13 cellular contexts compared by ENCODE assay signal in genomic region chr2:10514743-10515142, GRCh38.
DNase-seq lines count a peak whose midpoint lies in the region; ATAC-seq, FAIRE-seq and TF ChIP-seq lines count a peak whose summit lies in the region.
"Had no signal": no experiment of that assay in that cellular context is flagged by ENCODE, and none has a peak within 500 bp of the region (broad histone marks: within the 10 kb centered on the region; RNA-seq: fewer than 3 reads in every experiment).

No MANE protein-coding gene starts in this region.

- H3K18ac ChIP-seq in trophoblast cell (ENCODE audit: low read length) = no peak overlapping the region

- TF ChIP-seq EP300 in A549 (IDR thresholded peaks at IDR 0.05) = peak; percentile 61 to 68; a peak in 2 of 5 replicates

- H3K4ac ChIP-seq in trophoblast cell (ENCODE audit: low read depth, low read length) = no peak overlapping the region

- H2AFZ ChIP-seq in trophoblast cell (ENCODE audit: insufficient read depth, low read length, poor library complexity) = no peak overlapping the region

- DNase-seq in A549 (ENCODE audit: low read depth in 1 of 2, low spot score in 1 of 2) = peak; percentile 73 to 82
- peak; percentile 54 for DNase-seq in HFF-Myc (ENCODE audit: extremely low read depth, low read depth)
- peak; percentile 95 for DNase-seq in RWPE1 (ENCODE audit: low spot score)
- DNase-seq in fibroblast of villous mesenchyme (ENCODE audit: low read depth) = peak; percentile 60
- DNase-seq in stimulated activated naive CD8-positive, alpha-beta T cell treated with anti-CD3 and anti-CD28 coated beads, Interleukin-15, Interleukin-2, amounts not matched to agents 100 U/mL and 50 U/mL, for 24 hours = no peak
- DNase-seq in trophoblast cell = no peak
- DNase-seq in left ventricle myocardium inferior = no peak
- DNase-seq: activated CD4-positive, alpha-beta T cell treated with anti-CD3 and anti-CD28 coated beads for 48 hours; NCI-H1105; pancreas had no signal

- no peaks in the 10 kb centered on the region for H3K79me2 ChIP-seq in trophoblast cell (ENCODE audit: control insufficient read depth, insufficient read depth, low read length, poor library complexity)

- POLR2A ChIA-PET in A549 (lab: Yijun Ruan, JAX) (interaction anchor here (1.3 kb wide), 2 partner anchors 16 to 21 kb away, joined by 4 to 6 read pairs; no protein-coding TSS in a partner anchor), RWPE1 (lab: Yijun Ruan, JAX; ENCODE audit: low non-redundant PET) (interaction anchor here (0.6 kb wide), 1 partner anchor 8 kb away, joined by 4 read pairs; no protein-coding TSS in a partner anchor)

- WGBS in A549 (ENCODE audit: missing lambda C conversion rate) = 9% methylated on average over 10 of the region's 10 CpGs
- WGBS in trophoblast cell (ENCODE audit: extremely low coverage, insufficient coverage, insufficient read length) = no CpG with 5 or more reads among the region's 10 CpGs

- H4K12ac ChIP-seq in trophoblast cell (ENCODE audit: low read depth, low read length) = no peak overlapping the region

- H2BK120ac ChIP-seq in trophoblast cell (ENCODE audit: insufficient read depth, low read length, poor library complexity) = no peak overlapping the region

- CTCF ChIA-PET in A549 (lab: Yijun Ruan, JAX) = interaction anchor here (2.0 to 2.3 kb wide), 2 partner anchors 11 to 21 kb away, joined by 4 to 8 read pairs; no protein-coding TSS in a partner anchor
- CTCF ChIA-PET in RWPE1 (lab: Yijun Ruan, JAX) = interaction anchor here (0.6 kb wide), 2 partner anchors 49 to 765 kb away, joined by 3 read pairs; no protein-coding TSS in a partner anchor

- no peak overlapping the region for H3K14ac ChIP-seq in trophoblast cell (ENCODE audit: low read length)

- intact Hi-C loops in left ventricle myocardium inferior (cut with micrococcal nuclease) = no loop called here

- H3K4me2 ChIP-seq in A549 (peak overlapping the region; percentile 44), trophoblast cell (ENCODE audit: low read length) (no peak overlapping the region)
- H3K4me2 ChIP-seq: BLaER1 treated with 17β-estradiol and CSF1 and Interleukin-3, amounts not matched to agents 10 nM and 100 nM had no signal

- H3K27ac ChIP-seq in A549 (peak overlapping the region in 1 of 2 experiments; percentile 68; a peak in 4 of 6 replicates), RWPE1 (peak overlapping the region; percentile 85), trophoblast cell (ENCODE audit: low read depth, low read length) (no peak overlapping the region), left ventricle myocardium inferior (replicated peaks) (no peak overlapping the region)
- H3K27ac ChIP-seq: BLaER1 treated with 17β-estradiol and CSF1 and Interleukin-3, amounts not matched to agents 10 nM and 100 nM; pancreas; Peyer's patch had no signal

- ATAC-seq in A549 = peak; percentile 91 to 93
- no peak for ATAC-seq in stimulated activated naive CD8-positive, alpha-beta T cell treated with anti-CD3 and anti-CD28 coated beads, Interleukin-15, Interleukin-2, amounts not matched to agents 100 U/mL and 50 U/mL, for 24 hours
- ATAC-seq in GM18858 (IDR thresholded peaks at IDR 0.05; ENCODE audit: unreplicated experiment) = no peak
- ATAC-seq: pancreas had no signal

- no peak overlapping the region for H2AK5ac ChIP-seq in trophoblast cell (ENCODE audit: low read length)

- TF ChIP-seq CTCF in A549 (IDR thresholded peaks at IDR 0.05) = no peak
- no peak for TF ChIP-seq CTCF in HFF-Myc (IDR thresholded peaks at IDR 0.05; ENCODE audit: low read depth, low read length, missing control alignments)
- no peak for TF ChIP-seq CTCF in RWPE1 (conservative IDR thresholded peaks at IDR 0.05; ENCODE audit: low read depth)
- no peak for TF ChIP-seq CTCF in fibroblast of villous mesenchyme (IDR thresholded peaks at IDR 0.05; ENCODE audit: insufficient read depth, low read depth, low read length)
- no peak for TF ChIP-seq CTCF in left ventricle myocardium inferior (IDR thresholded peaks at IDR 0.05; ENCODE audit: borderline replicate concordance)

- H3K4me1 ChIP-seq in A549 (peaks cover 8% of the 10 kb centered on the region), trophoblast cell (ENCODE audit: control insufficient read depth in 1 of 2, insufficient read depth in 2 of 2, low read length in 2 of 2) (no peaks in the 10 kb centered on the region), left ventricle myocardium inferior (peaks cover 5% of the 10 kb centered on the region)
- H3K4me1 ChIP-seq: BLaER1 treated with 17β-estradiol and CSF1 and Interleukin-3, amounts not matched to agents 10 nM and 100 nM; pancreas; Peyer's patch had no signal

- H3K23ac ChIP-seq in trophoblast cell (ENCODE audit: low read length) = no peak overlapping the region

- H4K8ac ChIP-seq in trophoblast cell (ENCODE audit: low read depth, low read length) = no peak overlapping the region

- TF ChIP-seq POLR2A in A549 (IDR thresholded peaks at IDR 0.05; ENCODE audit: low read length) = no peak

- H3K79me1 ChIP-seq in trophoblast cell (ENCODE audit: low read length) = no peaks in the 10 kb centered on the region

- H3K9me3 ChIP-seq in A549 (peaks cover 31% of the 10 kb centered on the region), trophoblast cell (ENCODE audit: insufficient read depth, low read depth, low read length) (peaks cover 12% of the 10 kb centered on the region), left ventricle myocardium inferior (replicated peaks) (peaks cover 40% of the 10 kb centered on the region)
- H3K9me3 ChIP-seq: pancreas had no signal

- no peak overlapping the region for H4K91ac ChIP-seq in trophoblast cell (ENCODE audit: low read depth, low read length)

- H2BK12ac ChIP-seq in trophoblast cell (ENCODE audit: low read length) = no peak overlapping the region

- no peak for FAIRE-seq in A549 (lab: Jason Lieb, UNC)
- FAIRE-seq: pancreas had no signal

- no peak for TF ChIP-seq RAD21 in A549 (conservative IDR thresholded peaks at IDR 0.05 in 1 of 2, IDR thresholded peaks at IDR 0.05 in 1 of 2)

- H3K9ac ChIP-seq in trophoblast cell (ENCODE audit: low read length) = no peak overlapping the region
- H3K9ac ChIP-seq: BLaER1 treated with 17β-estradiol and CSF1 and Interleukin-3, amounts not matched to agents 10 nM and 100 nM had no signal

- no peak overlapping the region for H2BK5ac ChIP-seq in trophoblast cell (ENCODE audit: low read depth, low read length, poor library complexity)

- no peaks in the 10 kb centered on the region for H3K27me3 ChIP-seq in trophoblast cell (ENCODE audit: insufficient read depth, low read length)
- H3K27me3 ChIP-seq in left ventricle myocardium inferior (ENCODE audit: low read depth) = no peaks in the 10 kb centered on the region
- H3K27me3 ChIP-seq: BLaER1 treated with 17β-estradiol and CSF1 and Interleukin-3, amounts not matched to agents 10 nM and 100 nM; pancreas; Peyer's patch had no signal

- H3K4me3 ChIP-seq in A549 (no peak overlapping the region), HFF-Myc (replicated peaks; ENCODE audit: low read depth, low read length) (no peak overlapping the region), fibroblast of villous mesenchyme (ENCODE audit: low read depth, low read length) (no peak overlapping the region), trophoblast cell (ENCODE audit: low read depth, low read length) (no peak overlapping the region), left ventricle myocardium inferior (no peak overlapping the region)
- H3K4me3 ChIP-seq: BLaER1 treated with 17β-estradiol and CSF1 and Interleukin-3, amounts not matched to agents 10 nM and 100 nM; pancreas; Peyer's patch had no signal

- H3K36me3 ChIP-seq in trophoblast cell (ENCODE audit: control insufficient read depth in 1 of 2, insufficient read depth in 2 of 2, low read length in 2 of 2) (no peaks in the 10 kb centered on the region), left ventricle myocardium inferior (no peaks in the 10 kb centered on the region)
- H3K36me3 ChIP-seq: pancreas, Peyer's patch had no signal

TF ChIP-seq in A549, 52 proteins besides CTCF, POLR2A, EP300 and RAD21 (continues in another document):
- TF ChIP-seq JUNB (IDR thresholded peaks at IDR 0.05) (peak; percentile 98), NPAS2 (CRISPR knock-in tag; IDR thresholded peaks at IDR 0.05; ENCODE audit: borderline replicate concordance) (no peak), TFCP2L1 (CRISPR knock-in tag; IDR thresholded peaks at IDR 0.05) (no peak), KDM5A (IDR thresholded peaks at IDR 0.05) (no peak), SMC3 (IDR thresholded peaks at IDR 0.05) (no peak), RARB (CRISPR knock-in tag; IDR thresholded peaks at IDR 0.05) (no peak), ZC3H11A (IDR thresholded peaks at IDR 0.05) (no peak), MAX (IDR thresholded peaks at IDR 0.05) (peak; percentile 30; the same call in 1 of the 2 replicates), KDM1A (IDR thresholded peaks at IDR 0.05; ENCODE audit: low read depth) (no peak), CBX2 (IDR thresholded peaks at IDR 0.05; ENCODE audit: borderline replicate concordance, low read depth) (no peak), USF2 (IDR thresholded peaks at IDR 0.05) (no peak), PBX3 (IDR thresholded peaks at IDR 0.05) (no peak), GATA3 (IDR thresholded peaks at IDR 0.05; ENCODE audit: borderline replicate concordance) (peak; percentile 62; the same call in 1 of the 2 replicates), FOSL2 (IDR thresholded peaks at IDR 0.05) (peak; percentile 98), FOSL2 (CRISPR knock-in tag; IDR thresholded peaks at IDR 0.05) (peak; percentile 95), RCOR1 (IDR thresholded peaks at IDR 0.05; ENCODE audit: low read depth, low read length) (no peak), ESRRA (IDR thresholded peaks at IDR 0.05; ENCODE audit: borderline replicate concordance, low read length) (no peak)

Comparison
In these comparisons a context has a peak if more than half of its experiments do, and no peak if none do; other contexts are left out.
1. ATAC-seq: peak in A549 (2 of 2); none in stimulated activated naive CD8-positive, alpha-beta T cell treated with anti-CD3 and anti-CD28 coated beads, Interleukin-15, Interleukin-2, amounts not matched to agents 100 U/mL and 50 U/mL, for 24 hours (single experiment) and GM18858 (single experiment).
2. DNase-seq: peak in A549 (2 of 2), HFF-Myc (single experiment), RWPE1 (single experiment) and fibroblast of villous mesenchyme (single experiment); none in stimulated activated naive CD8-positive, alpha-beta T cell treated with anti-CD3 and anti-CD28 coated beads, Interleukin-15, Interleukin-2, amounts not matched to agents 100 U/mL and 50 U/mL, for 24 hours (single experiment), trophoblast cell (0 of 2) and left ventricle myocardium inferior (single experiment).